Comparison of ENCODE assay signal across 18 cellular contexts in the genomic region with DNA sequence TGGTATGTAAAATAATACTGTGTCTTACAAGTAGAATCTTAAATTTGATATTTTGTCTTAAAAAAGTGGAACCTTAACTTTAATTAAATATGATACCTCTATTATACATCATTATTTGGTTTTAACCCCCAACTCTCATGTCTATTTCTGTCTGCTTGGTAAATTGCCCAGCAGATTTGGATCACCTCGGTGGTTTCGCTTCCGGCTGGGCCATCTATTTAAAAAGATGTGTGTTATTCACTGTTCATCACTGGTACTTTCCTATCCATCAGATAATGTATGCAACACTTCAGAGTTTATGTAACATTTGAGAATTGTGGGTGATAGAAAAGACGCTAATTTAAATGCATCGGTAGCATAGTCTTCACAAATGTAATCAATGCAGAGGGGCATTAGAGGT.
DNase-seq lines count a peak whose midpoint lies in the region; ATAC-seq and TF ChIP-seq lines count a peak whose summit lies in the region.
"Had no signal": no experiment of that assay in that cellular context is flagged by ENCODE, and none has a peak within 500 bp of the region (broad histone marks: within the 10 kb centered on the region; RNA-seq: fewer than 3 reads in every experiment).

No MANE protein-coding gene starts in this region.

- peaks cover 5% of the 10 kb centered on the region for H3K9me3 Mint-ChIP-seq in glutamatergic neuron (ENCODE audit: unreplicated experiment)
- H3K9me3 Mint-ChIP-seq in activated T-cell treated with anti-CD3 and anti-CD28 coated beads, Interleukin-2, amount 50 U/mL, for 24 hours: no peaks in the 10 kb centered on the region
- H3K9me3 Mint-ChIP-seq: CD8-positive, alpha-beta T cell had no signal

- ATAC-seq in activated CD4-positive, CD25-positive, alpha-beta regulatory T cell treated with anti-CD3 and anti-CD28 coated beads, Interleukin-2, amount 50 U/mL, for 24 hours: peak; percentile 43 to 46
- ATAC-seq in GM19455 (IDR thresholded peaks at IDR 0.05; ENCODE audit: unreplicated experiment): peak; percentile 67
- peak; percentile 60 for ATAC-seq in HG03520 (IDR thresholded peaks at IDR 0.05; ENCODE audit: unreplicated experiment)
- ATAC-seq: CD8-positive, alpha-beta T cell; K562 had no signal

- H3K27ac Mint-ChIP-seq in glutamatergic neuron (ENCODE audit: unreplicated experiment): peak overlapping the region; percentile 34
- no peak overlapping the region for H3K27ac Mint-ChIP-seq in activated T-cell treated with anti-CD3 and anti-CD28 coated beads, Interleukin-2, amount 50 U/mL, for 24 hours
- H3K27ac Mint-ChIP-seq: CD8-positive, alpha-beta T cell had no signal

- DNase-seq in activated CD4-positive, CD25-positive, alpha-beta regulatory T cell treated with anti-CD3 and anti-CD28 coated beads, Interleukin-2, amount 50 U/mL, for 72 hours: no peak
- DNase-seq in glutamatergic neuron: no peak
- DNase-seq in activated T-cell treated with anti-CD3 and anti-CD28 coated beads, Interleukin-2, amount 50 U/mL, for 24 hours: no peak
- no peak for DNase-seq in activated gamma-delta T cell treated with Interleukin-2 at 50 U/mL for 16 hours
- DNase-seq in T1000 (lab: John Stamatoyannopoulos, UW): no peak
- DNase-seq: 8988T; CD8-positive, alpha-beta T cell; DMS79 treated with DMSO at 0.1 percent for 48 hours; GOT3; NCI-H1417; NCI-H2029; Peyer's patch; SHP77; SK-N-SH had no signal

- H3K27me3 Mint-ChIP-seq in glutamatergic neuron (ENCODE audit: unreplicated experiment): peaks cover 2% of the 10 kb centered on the region
- no peaks in the 10 kb centered on the region for H3K27me3 Mint-ChIP-seq in activated T-cell treated with anti-CD3 and anti-CD28 coated beads, Interleukin-2, amount 50 U/mL, for 24 hours

- TF ChIP-seq CTCF in glutamatergic neuron (IDR thresholded peaks at IDR 0.05; ENCODE audit: partially characterized antibody, unreplicated experiment): no peak

- H3K4me1 Mint-ChIP-seq in glutamatergic neuron (ENCODE audit: low read depth, unreplicated experiment): peaks cover 30% of the 10 kb centered on the region
- H3K4me1 Mint-ChIP-seq in activated T-cell treated with anti-CD3 and anti-CD28 coated beads, Interleukin-2, amount 50 U/mL, for 24 hours (ENCODE audit: low read depth): peaks cover 53% of the 10 kb centered on the region

- H3K36me3 Mint-ChIP-seq in glutamatergic neuron (ENCODE audit: unreplicated experiment): no peaks in the 10 kb centered on the region
- H3K36me3 Mint-ChIP-seq in activated T-cell treated with anti-CD3 and anti-CD28 coated beads, Interleukin-2, amount 50 U/mL, for 24 hours (ENCODE audit: low read depth): peaks cover 66% of the 10 kb centered on the region

- H3K4me3 Mint-ChIP-seq in glutamatergic neuron (ENCODE audit: unreplicated experiment): no peak overlapping the region
- no peak overlapping the region for H3K4me3 Mint-ChIP-seq in activated T-cell treated with anti-CD3 and anti-CD28 coated beads, Interleukin-2, amount 50 U/mL, for 24 hours
- H3K4me3 Mint-ChIP-seq: CD8-positive, alpha-beta T cell had no signal
